20 cellular contexts compared by ENCODE assay signal in genomic region chr12:64688715-64689114, GRCh38.
A peak's percentile ranks its signal among the peaks of the same experiment; 100 is the strongest.
DNase-seq lines count a peak whose midpoint lies in the region; ATAC-seq and TF ChIP-seq lines count a peak whose summit lies in the region.
"Had no signal": no experiment of that assay in that cellular context is flagged by ENCODE, and none has a peak within 500 bp of the region (broad histone marks: within the 10 kb centered on the region; RNA-seq: fewer than 3 reads in every experiment).

No MANE protein-coding gene starts in this region.

- no peak for TF ChIP-seq CTCF in GM23338 (conservative IDR thresholded peaks at IDR 0.05; ENCODE audit: low read depth in 2 of 2)
- TF ChIP-seq CTCF in neutrophil (IDR thresholded peaks at IDR 0.05): no peak

- peaks cover 62% of the 10 kb centered on the region for H3K36me3 Mint-ChIP-seq in T-helper 2 cell treated with Interferon-gamma antibody and Interleukin-4, amounts not matched to agents 5 μg/mL and 100 μg/mL, for 36 hours (ENCODE audit: low read depth)
- peaks cover 37% of the 10 kb centered on the region for H3K36me3 Mint-ChIP-seq in GM23338 (ENCODE audit: low read depth)
- H3K36me3 Mint-ChIP-seq in effector memory CD8-positive, alpha-beta T cell (ENCODE audit: insufficient read depth): peaks cover 85% of the 10 kb centered on the region

- no peak overlapping the region for H3K4ac ChIP-seq in mesendoderm (ENCODE audit: low read depth, low read length)

- no peak overlapping the region for H3K56ac ChIP-seq in mesendoderm (ENCODE audit: low read length)

- no peaks in the 10 kb centered on the region for H3K9me3 ChIP-seq in neutrophil
- H3K9me3 ChIP-seq: upper lobe of left lung had no signal

- no peak overlapping the region for H2BK5ac ChIP-seq in mesendoderm (ENCODE audit: low read length)

- no peaks in the 10 kb centered on the region for H3K9me3 Mint-ChIP-seq in T-helper 2 cell treated with Interferon-gamma antibody and Interleukin-4, amounts not matched to agents 5 μg/mL and 100 μg/mL, for 36 hours
- no peaks in the 10 kb centered on the region; the same call in 2 of the 3 replicates for H3K9me3 Mint-ChIP-seq in GM23338
- H3K9me3 Mint-ChIP-seq in effector memory CD8-positive, alpha-beta T cell: no peaks in the 10 kb centered on the region
- H3K9me3 Mint-ChIP-seq: CD14-positive monocyte, naive B cell had no signal

- H3K4me3 ChIP-seq in GM23338 (no peak overlapping the region), neutrophil (ENCODE audit: low read depth in 1 of 2, low read length in 1 of 2) (no peak overlapping the region), mesendoderm (ENCODE audit: low read length) (no peak overlapping the region)
- H3K4me3 ChIP-seq: upper lobe of left lung had no signal

- H3K27me3 ChIP-seq in GM23338 (ENCODE audit: insufficient read depth) (no peaks in the 10 kb centered on the region), neutrophil (no peaks in the 10 kb centered on the region), mesendoderm (ENCODE audit: insufficient read depth, low read length, poor library complexity) (no peaks in the 10 kb centered on the region)
- H3K27me3 ChIP-seq: upper lobe of left lung had no signal

- H3K4me2 ChIP-seq in GM23338 (no peak overlapping the region), mesendoderm (ENCODE audit: low read length) (no peak overlapping the region)

- no peak overlapping the region for H4K8ac ChIP-seq in mesendoderm (ENCODE audit: low read depth, low read length)

- no peak overlapping the region for H3K18ac ChIP-seq in mesendoderm (ENCODE audit: low read length)

- H2AK5ac ChIP-seq in mesendoderm (ENCODE audit: low read length): no peak overlapping the region

- no peak overlapping the region for H3K4me3 Mint-ChIP-seq in T-helper 2 cell treated with Interferon-gamma antibody and Interleukin-4, amounts not matched to agents 5 μg/mL and 100 μg/mL, for 36 hours
- no peak overlapping the region for H3K4me3 Mint-ChIP-seq in GM23338
- H3K4me3 Mint-ChIP-seq in effector memory CD8-positive, alpha-beta T cell: no peak overlapping the region
- H3K4me3 Mint-ChIP-seq: CD14-positive monocyte, naive B cell had no signal

- H3K4me1 ChIP-seq in GM23338 (ENCODE audit: insufficient read depth): peaks cover 37% of the 10 kb centered on the region
- peaks cover 67 to 79% of the 10 kb centered on the region in 2 experiments for H3K4me1 ChIP-seq in neutrophil (ENCODE audit: control insufficient read depth in 1 of 2, insufficient read depth in 1 of 2, low read depth in 1 of 2, low read length in 1 of 2)
- peaks cover 5% of the 10 kb centered on the region for H3K4me1 ChIP-seq in mesendoderm (ENCODE audit: control insufficient read depth, low read depth, low read length)

- no peaks in the 10 kb centered on the region for H3K27me3 Mint-ChIP-seq in T-helper 2 cell treated with Interferon-gamma antibody and Interleukin-4, amounts not matched to agents 5 μg/mL and 100 μg/mL, for 36 hours (ENCODE audit: low read depth)
- peaks cover 7% of the 10 kb centered on the region for H3K27me3 Mint-ChIP-seq in GM23338 (ENCODE audit: insufficient read depth, low read depth, poor library complexity)
- no peaks in the 10 kb centered on the region for H3K27me3 Mint-ChIP-seq in effector memory CD8-positive, alpha-beta T cell
- H3K27me3 Mint-ChIP-seq: naive B cell had no signal

- H3K79me2 ChIP-seq in GM23338 (replicated peaks; ENCODE audit: insufficient read depth) (peaks cover 22% of the 10 kb centered on the region), mesendoderm (ENCODE audit: control insufficient read depth, insufficient read depth, low read length) (peaks cover 8% of the 10 kb centered on the region)

- no peak overlapping the region for H2BK15ac ChIP-seq in mesendoderm (replicated peaks; ENCODE audit: low read depth)

- ATAC-seq in GM23338: no peak
- ATAC-seq in effector memory CD8-positive, alpha-beta T cell (replicated peaks): no peak

- H2BK120ac ChIP-seq in mesendoderm (ENCODE audit: low read depth, low read length): no peak overlapping the region

- H4K5ac ChIP-seq in mesendoderm (ENCODE audit: low read length): no peak overlapping the region

- H3K36me3 ChIP-seq in GM23338 (ENCODE audit: insufficient read depth): 0 out of 2 replicates have a peak, but pooled peaks cover 4% of the 10 kb centered on the region
- peaks cover 85% of the 10 kb centered on the region for H3K36me3 ChIP-seq in neutrophil
- H3K36me3 ChIP-seq in mesendoderm (ENCODE audit: control insufficient read depth, insufficient read depth, low read length): no peaks in the 10 kb centered on the region

- H3K79me1 ChIP-seq in mesendoderm (ENCODE audit: low read length): peaks cover 10% of the 10 kb centered on the region

- H3K9me2 ChIP-seq in GM23338 (ENCODE audit: insufficient read depth): no peaks in the 10 kb centered on the region

- WGBS in mesendoderm (ENCODE audit: extremely low coverage, insufficient coverage, low lambda C conversion rate): no CpG with 5 or more reads among the region's 7 CpGs

- no peak overlapping the region for H3K23ac ChIP-seq in mesendoderm (ENCODE audit: low read length)

- H3K27ac Mint-ChIP-seq in T-helper 2 cell treated with Interferon-gamma antibody and Interleukin-4, amounts not matched to agents 5 μg/mL and 100 μg/mL, for 36 hours: peak overlapping the region; percentile 66
- 0 out of 2 replicates have a peak overlapping the region, but pooled peaks have one; percentile 54 for H3K27ac Mint-ChIP-seq in GM23338
- peak overlapping the region; percentile 75 to 91 for H3K27ac Mint-ChIP-seq in effector memory CD8-positive, alpha-beta T cell

- H3F3A ChIP-seq in GM23338 (replicated peaks; ENCODE audit: low read depth): no peaks in the 10 kb centered on the region

- no peak overlapping the region for H2AFZ ChIP-seq in GM23338

- no peak for DNase-seq in T-helper 2 cell treated with Interferon-gamma antibody and Interleukin-4, amounts not matched to agents 5 μg/mL and 100 μg/mL, for 36 hours (ENCODE audit: low spot score)
- no peak for DNase-seq in T-helper 2 cell
- DNase-seq in GM23338 (ENCODE audit: low spot score): no peak
- no peak for DNase-seq in effector memory CD8-positive, alpha-beta T cell
- no peak for DNase-seq in NCI-H1436 treated with DMSO at 0.1 percent for 48 hours (lab: John Stamatoyannopoulos, UW)
- DNase-seq in NCI-H526 (lab: John Stamatoyannopoulos, UW): no peak
- DNase-seq in mesendoderm: no peak
- DNase-seq: 8988T; activated CD4-positive, alpha-beta T cell treated with anti-CD3 and anti-CD28 coated beads for 1 hour; activated effector memory CD4-positive, alpha-beta T cell treated with Interleukin-2 at 50 U/mL for 16 hours; DND-41; effector CD4-positive, alpha-beta T cell; IMR-90; naive B cell; NK-92 treated with Interleukin-12 subunit alpha and Interleukin-12 subunit beta, amount 100 ng/mL, for 24 hours; RPMI8226; stimulated activated CD4-positive, alpha-beta T cell treated with anti-CD3 and anti-CD28 coated beads, Interleukin-1b, Interleukin-23, amount 100 ng/mL, for 48 hours had no signal

- peaks cover 48% of the 10 kb centered on the region for H3K4me1 Mint-ChIP-seq in T-helper 2 cell treated with Interferon-gamma antibody and Interleukin-4, amounts not matched to agents 5 μg/mL and 100 μg/mL, for 36 hours (ENCODE audit: low read depth)
- peaks cover 35% of the 10 kb centered on the region for H3K4me1 Mint-ChIP-seq in GM23338
- peaks cover 38 to 49% of the 10 kb centered on the region in 2 donors for H3K4me1 Mint-ChIP-seq in effector memory CD8-positive, alpha-beta T cell (ENCODE audit: low read depth in 2 of 2)

- no peaks in the 10 kb centered on the region; the same call in 1 of the 2 replicates for H4K20me1 ChIP-seq in GM23338 (replicated peaks; ENCODE audit: insufficient read depth)

- no peak overlapping the region for H3K27ac ChIP-seq in GM23338 (ENCODE audit: low read depth)
- peak overlapping the region; percentile 94 for H3K27ac ChIP-seq in neutrophil
- H3K27ac ChIP-seq in mesendoderm (ENCODE audit: low read depth, low read length): no peak overlapping the region

- no peak overlapping the region for H3K9ac ChIP-seq in mesendoderm (ENCODE audit: low read length)

TF ChIP-seq in GM23338, 12 proteins besides CTCF, POLR2A, EP300 and RAD21:
- no peak for TF ChIP-seq JUNB (IDR thresholded peaks at IDR 0.05; ENCODE audit: unreplicated experiment)
- TF ChIP-seq EZH2 (IDR thresholded peaks at IDR 0.05; ENCODE audit: low read depth, unreplicated experiment): no peak
